14 cellular contexts compared by ENCODE assay signal in the genomic region with DNA sequence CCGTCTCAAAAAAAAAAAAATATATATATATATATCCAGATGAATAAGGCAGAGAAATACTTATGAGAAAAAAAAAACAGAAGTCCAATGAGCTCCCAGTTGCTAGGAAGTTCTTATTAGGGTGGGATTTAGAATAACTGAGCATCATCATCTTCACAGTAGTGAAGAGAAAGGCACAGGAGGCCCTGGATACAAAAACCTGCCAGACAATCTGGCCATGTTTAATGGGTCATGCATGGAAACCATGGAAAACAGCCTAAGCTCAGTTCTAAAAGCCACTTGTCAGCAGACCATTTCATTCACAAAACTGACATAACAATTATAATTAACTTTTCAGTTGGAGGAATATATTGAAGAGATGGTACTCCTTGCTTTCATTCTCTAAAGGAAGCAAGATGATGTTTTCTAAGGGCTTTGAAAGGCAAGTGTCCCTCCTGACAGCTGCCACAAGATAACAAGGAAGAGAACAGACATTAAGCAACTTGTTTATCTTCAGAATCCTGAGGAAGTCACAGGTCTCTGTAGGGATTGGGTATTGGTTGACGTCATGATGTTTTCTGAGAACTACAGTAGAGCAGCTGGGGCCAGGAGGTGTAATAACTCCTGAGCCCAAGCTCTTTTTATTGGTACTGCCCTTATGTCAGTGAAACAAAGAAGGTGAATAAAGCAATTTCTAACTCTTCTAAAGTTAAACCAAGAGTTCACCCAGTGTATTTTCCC.
DNase-seq lines count a peak whose midpoint lies in the region; ATAC-seq and TF ChIP-seq lines count a peak whose summit lies in the region.
"Had no signal": no experiment of that assay in that cellular context is flagged by ENCODE, and none has a peak within 500 bp of the region (broad histone marks: within the 10 kb centered on the region; RNA-seq: fewer than 3 reads in every experiment).

No MANE protein-coding gene starts in this region.

- 64% methylated on average over 2 of the region's 2 CpGs for WGBS in prostate gland

- H3K27ac ChIP-seq in left ventricle myocardium inferior (replicated peaks) (peak overlapping the region; percentile 62), prostate gland (no peak overlapping the region)
- H3K27ac ChIP-seq: neural progenitor cell had no signal

- H3K36me3 ChIP-seq in left ventricle myocardium inferior = no peaks in the 10 kb centered on the region
- H3K36me3 ChIP-seq in prostate gland = no peaks in the 10 kb centered on the region
- H3K36me3 ChIP-seq: neural progenitor cell had no signal

- H3K4me1 ChIP-seq in left ventricle myocardium inferior = peaks cover 7% of the 10 kb centered on the region
- H3K4me1 ChIP-seq in prostate gland (replicated peaks) = no peaks in the 10 kb centered on the region
- H3K4me1 ChIP-seq: Caco-2, neural progenitor cell had no signal

- H3K9me3 ChIP-seq in left ventricle myocardium inferior (replicated peaks) (no peaks in the 10 kb centered on the region), prostate gland (no peaks in the 10 kb centered on the region)
- H3K9me3 ChIP-seq: Caco-2 had no signal

- TF ChIP-seq POLR2A in prostate gland (IDR thresholded peaks at IDR 0.05) = no peak

- TF ChIP-seq CTCF in left ventricle myocardium inferior (IDR thresholded peaks at IDR 0.05; ENCODE audit: borderline replicate concordance) (no peak), prostate gland (IDR thresholded peaks at IDR 0.05) (no peak)

- intact Hi-C loops in left ventricle myocardium inferior (cut with micrococcal nuclease) (no loop called here), prostate gland (cut with DNase I) (no loop called here)

- DNase-seq in DMS79 (lab: John Stamatoyannopoulos, UW) (peak; percentile 99), NCI-H128 (lab: John Stamatoyannopoulos, UW; ENCODE audit: unreplicated experiment) (peak; percentile 31), NCI-H774 (lab: John Stamatoyannopoulos, UW) (peak; percentile 43), left ventricle myocardium inferior (no peak), prostate gland (ENCODE audit: low spot score) (no peak), AG08396 (ENCODE audit: low spot score) (no peak)
- DNase-seq: activated CD4-positive, alpha-beta memory T cell treated with anti-CD3 and anti-CD28 coated beads for 36 hours; activated T-cell treated with anti-CD3 and anti-CD28 coated beads, Interleukin-2, amount 50 U/mL, for 48 hours; Caco-2; foreskin fibroblast; NCI-H2081 treated with DMSO at 0.1 percent for 48 hours had no signal

- no peaks in the 10 kb centered on the region for H3K27me3 ChIP-seq in left ventricle myocardium inferior (ENCODE audit: low read depth)
- no peaks in the 10 kb centered on the region for H3K27me3 ChIP-seq in prostate gland (replicated peaks; ENCODE audit: insufficient read depth)
- H3K27me3 ChIP-seq: neural progenitor cell had no signal

- no peak overlapping the region for H3K4me3 ChIP-seq in left ventricle myocardium inferior
- H3K4me3 ChIP-seq in prostate gland = no peak overlapping the region
- H3K4me3 ChIP-seq: neural progenitor cell had no signal

- ATAC-seq in HG02973 (IDR thresholded peaks at IDR 0.05; ENCODE audit: unreplicated experiment) = no peak
- no peak for ATAC-seq in HG02642 (IDR thresholded peaks at IDR 0.05; ENCODE audit: poor library complexity, unreplicated experiment)

Comparison
In these comparisons a context has a peak if more than half of its experiments do, and no peak if none do; other contexts are left out.
1. DNase-seq: peak in DMS79 (single experiment), NCI-H128 (single experiment) and NCI-H774 (single experiment); none in left ventricle myocardium inferior (single experiment), prostate gland (single experiment) and AG08396 (single experiment).